ENCODE assay signal across 8 cellular contexts in genomic region chr4:6200922-6201362, GRCh38. TPM values are rescaled to one million over a fixed set of nuclear protein-coding genes. Genes with fewer than 3 reads are reported as not detected.
DNase-seq lines count a peak whose midpoint lies in the region; ATAC-seq and TF ChIP-seq lines count a peak whose summit lies in the region.

No MANE protein-coding gene starts in this region.

- POLR2A ChIA-PET in T-cell (lab: Charles Lee), result interaction anchor here (0.6 to 0.7 kb wide), 3 partner anchors 16 to 641 kb away, joined by 3 to 5 read pairs (median 4); no protein-coding TSS in a partner anchor

- H3K4me1 ChIP-seq in lower lobe of right lung, result peaks cover 13% of the 10 kb centered on the region
- peaks cover 6 to 9% of the 10 kb centered on the region in 2 donors for H3K4me1 ChIP-seq in adrenal gland (replicated peaks in 1 of 2)

- H3K4me3 ChIP-seq in lower lobe of right lung (peak overlapping the region; percentile 64), adrenal gland (peak overlapping the region in 1 of 4 donors; percentile 69)

- CTCF ChIA-PET in T-cell (lab: Charles Lee), result interaction anchor here (0.6 to 0.8 kb wide), 6 partner anchors 18 to 726 kb away, joined by 3 to 5 read pairs (median 3); no protein-coding TSS in a partner anchor

- intact Hi-C loops in lower lobe of right lung (cut with DNase I), result no loop called here
- intact Hi-C loops in adrenal gland (cut with DNase I), result no loop called here

- peak overlapping the region in 1 of 2 donors; percentile 10 for H3K27ac Mint-ChIP-seq in T-cell

- H3K36me3 ChIP-seq in lower lobe of right lung, result no peaks in the 10 kb centered on the region
- no peaks in the 10 kb centered on the region for H3K36me3 ChIP-seq in adrenal gland (replicated peaks in 1 of 2)

- TF ChIP-seq CTCF in C4-2B (conservative IDR thresholded peaks at IDR 0.05) (no peak), lower lobe of right lung (IDR thresholded peaks at IDR 0.05) (no peak), adrenal gland (IDR thresholded peaks at IDR 0.05) (no peak)

- H3K27me3 ChIP-seq in lower lobe of right lung (ENCODE audit: low read depth) (peaks cover 48% of the 10 kb centered on the region), adrenal gland (peaks cover 25% of the 10 kb centered on the region)

- ATAC-seq in GM21529 (IDR thresholded peaks at IDR 0.05; ENCODE audit: unreplicated experiment) (peak; percentile 11), T-cell (replicated peaks in 1 of 4) (peak in 3 of 4 experiments; percentile 2 to 27 (median 19)), lower lobe of right lung (peak; percentile 20 to 42)

- H3K9me3 ChIP-seq in lower lobe of right lung, result no peaks in the 10 kb centered on the region
- H3K9me3 ChIP-seq in adrenal gland (replicated peaks in 1 of 3), result no peaks in the 10 kb centered on the region

- H3K27ac ChIP-seq in C4-2B (peak overlapping the region; percentile 73), lower lobe of right lung (no peak overlapping the region), adrenal gland (no peak overlapping the region)

- H3K4me3 Mint-ChIP-seq in T-cell, result peak overlapping the region; percentile 56 to 66 (median 56)

- peaks cover 0 to 8% (median 4%) of the 10 kb centered on the region in 3 donors for H3K9me3 Mint-ChIP-seq in T-cell

- H3K4me1 Mint-ChIP-seq in T-cell, result peaks cover 14 to 36% (median 21%) of the 10 kb centered on the region in 3 donors

- 10 to 43% (median 13%) methylated on average over 2 to 15 of the region's 15 CpGs for WGBS in adrenal gland, 4 donors

- H3K27me3 Mint-ChIP-seq in T-cell, result peaks cover 29 to 43% of the 10 kb centered on the region in 2 donors

- no peaks in the 10 kb centered on the region for H3K36me3 Mint-ChIP-seq in T-cell

- DNase-seq in T-cell, result no peak
- no peak for DNase-seq in lower lobe of right lung
- DNase-seq in OCI-M1 (lab: John Stamatoyannopoulos, UW), result no peak
- DNase-seq in stimulated activated CD8-positive, alpha-beta memory T cell treated with anti-CD3 and anti-CD28 coated beads, Interleukin-4, amount 100 ng/mL, for 48 hours, result no peak
- no peak for DNase-seq in adrenal gland
- no peak for DNase-seq in central memory CD4-positive, alpha-beta T cell

- no peak for TF ChIP-seq POLR2A in adrenal gland (IDR thresholded peaks at IDR 0.05)

RNA-seq across cellular contexts. Expression of gene JAKMIP1, which starts 0.6 kb away (rescaled TPM):
- total RNA-seq in T-cell, result 10 to 100 TPM in 1 of 5 donors, 1 to 10 TPM in 4; 3.5 to 14.0 (median 6.1) TPM
- 0.65 TPM for total RNA-seq in lower lobe of right lung
- 1 to 10 TPM in 3 of 8 donors, under 1 TPM in 3, not detected in 2; 0.14 to 4.6 (median 2.3) TPM for total RNA-seq in adrenal gland
- polyA plus RNA-seq in adrenal gland, result 1 to 10 TPM; 1.6 to 5.3 (median 4.6) TPM
